ENCODE assay signal across 25 cellular contexts in the genomic region with DNA sequence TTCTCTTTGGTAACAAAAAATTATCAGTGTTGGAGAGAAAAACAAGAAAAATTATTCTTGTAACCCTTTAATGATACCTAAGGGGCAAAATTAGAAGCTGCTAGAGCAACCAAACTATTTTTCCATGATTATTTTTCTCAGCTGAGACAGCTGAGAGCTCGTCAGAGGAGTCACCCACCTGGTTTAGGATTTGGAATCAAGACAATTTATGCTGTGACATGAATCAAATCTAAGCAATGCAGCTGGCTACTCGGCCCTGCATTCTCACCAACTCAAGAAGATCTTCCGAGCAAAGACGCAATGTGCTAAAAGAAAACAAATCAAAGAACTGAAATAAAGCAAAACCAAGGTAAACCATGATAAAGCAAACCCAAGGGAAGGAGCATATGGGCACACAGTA. TPM values are rescaled to one million over a fixed set of nuclear protein-coding genes. Genes with fewer than 3 reads are reported as not detected.
A peak's percentile ranks its signal among the peaks of the same experiment; 100 is the strongest.
DNase-seq lines count a peak whose midpoint lies in the region; ATAC-seq and TF ChIP-seq lines count a peak whose summit lies in the region.
"Had no signal": no experiment of that assay in that cellular context is flagged by ENCODE, and none has a peak within 500 bp of the region (broad histone marks: within the 10 kb centered on the region; RNA-seq: fewer than 3 reads in every experiment).

No MANE protein-coding gene starts in this region.

- CTCF ChIA-PET in WTC11 (lab: Charles Lee), result interaction anchor here (1.1 to 6.3 kb wide), 3 partner anchors 21 to 84 kb away, joined by 3 to 69 read pairs (median 5); no protein-coding TSS in a partner anchor

- TF ChIP-seq CTCF in WTC11 (IDR thresholded peaks at IDR 0.05) (no peak), fibroblast of lung (conservative IDR thresholded peaks at IDR 0.05 in 1 of 2, IDR thresholded peaks at IDR 0.05 in 1 of 2; ENCODE audit: low read depth in 1 of 2, low read length in 2 of 2) (no peak), neural crest cell (conservative IDR thresholded peaks at IDR 0.05) (no peak)

- peak overlapping the region; percentile 46 for H3K27ac Mint-ChIP-seq in WTC11
- peak overlapping the region; percentile 83 for H3K27ac Mint-ChIP-seq in neural crest cell (ENCODE audit: unreplicated experiment)
- no peak overlapping the region for H3K27ac Mint-ChIP-seq in stimulated activated naive B cell treated with anti-CD40 and anti-IgM and Interleukin-4, amounts not matched to agents 10 μg/mL and 1 μg/mL and 100 μg/mL, for 72 hours
- H3K27ac Mint-ChIP-seq: activated T-helper 17 cell treated with anti-CD3 and anti-CD28 coated beads, Interleukin-2, amount 50 U/mL, for 72 hours; natural killer cell; T-cell had no signal

- peak overlapping the region; percentile 80 for H3K4me2 ChIP-seq in fibroblast of lung (ENCODE audit: extremely low read depth, insufficient read depth, low read length)

- H4K20me1 ChIP-seq in fibroblast of lung (ENCODE audit: control insufficient read depth, extremely low read depth, insufficient read depth, low read length), result no peaks in the 10 kb centered on the region

- H3K79me2 ChIP-seq in ACC112 (ENCODE audit: control insufficient read depth, insufficient read depth, low read length, unreplicated experiment), result no peaks in the 10 kb centered on the region
- no peaks in the 10 kb centered on the region for H3K79me2 ChIP-seq in fibroblast of lung (ENCODE audit: control insufficient read depth, insufficient read depth, low read length)

- ATAC-seq in WTC11, result no peak
- no peak for ATAC-seq in stimulated activated naive B cell treated with anti-CD40 and anti-IgM and Interleukin-4, amounts not matched to agents 10 μg/mL and 1 μg/mL and 100 μg/mL, for 72 hours (replicated peaks)
- ATAC-seq: activated CD4-positive, CD25-positive, alpha-beta regulatory T cell treated with anti-CD3 and anti-CD28 coated beads, Interleukin-2, amount 50 U/mL, for 24 hours; activated T-helper 17 cell treated with anti-CD3 and anti-CD28 coated beads, Interleukin-2, amount 50 U/mL, for 72 hours; natural killer cell; right lobe of liver; T-cell had no signal

- no peak for DNase-seq in WTC11 (ENCODE audit: low spot score)
- no peak for DNase-seq in fibroblast of lung (ENCODE audit: low read depth in 2 of 2)
- no peak for DNase-seq in neural crest cell (ENCODE audit: low read depth, low spot score)
- no peak for DNase-seq in NCI-H2171 treated with DMSO at 0.1 percent for 48 hours (lab: John Stamatoyannopoulos, UW)
- no peak for DNase-seq in stimulated activated naive B cell treated with anti-CD40 and anti-IgM and Interleukin-4, amounts not matched to agents 10 μg/mL and 1 μg/mL and 100 μg/mL, for 72 hours
- no peak for DNase-seq in NCI-H146 treated with DMSO at 0.1 percent for 48 hours (lab: John Stamatoyannopoulos, UW; ENCODE audit: unreplicated experiment)
- DNase-seq in 8988T, result no peak
- DNase-seq: activated CD4-positive, alpha-beta T cell treated with anti-CD3 and anti-CD28 coated beads, Interleukin-2, amount 50 U/mL, for 48 hours; activated naive CD4-positive, alpha-beta T cell treated with anti-CD3 and anti-CD28 coated beads, Interleukin-2, amount 50 U/mL, for 16 hours; DMS153; left ventricle myocardium inferior; natural killer cell; NCI-H1105 treated with DMSO at 0.1 percent for 48 hours; NCI-H2029; right lobe of liver; SJCRH30; stimulated activated CD4-positive, alpha-beta T cell treated with anti-CD3 and anti-CD28 coated beads, Interleukin-15, amount 100 ng/mL, for 24 hours; stimulated activated naive CD4-positive, alpha-beta T cell had no signal

- no peak overlapping the region for H3K4me3 Mint-ChIP-seq in WTC11
- no peak overlapping the region for H3K4me3 Mint-ChIP-seq in neural crest cell
- H3K4me3 Mint-ChIP-seq in stimulated activated naive B cell treated with anti-CD40 and anti-IgM and Interleukin-4, amounts not matched to agents 10 μg/mL and 1 μg/mL and 100 μg/mL, for 72 hours, result no peak overlapping the region
- H3K4me3 Mint-ChIP-seq: activated T-helper 17 cell treated with anti-CD3 and anti-CD28 coated beads, Interleukin-2, amount 50 U/mL, for 72 hours; natural killer cell; T-cell had no signal

- H3K36me3 Mint-ChIP-seq in WTC11 (peaks cover 8% of the 10 kb centered on the region), neural crest cell (ENCODE audit: low read depth) (no peaks in the 10 kb centered on the region)
- no peaks in the 10 kb centered on the region for H3K36me3 Mint-ChIP-seq in stimulated activated naive B cell treated with anti-CD40 and anti-IgM and Interleukin-4, amounts not matched to agents 10 μg/mL and 1 μg/mL and 100 μg/mL, for 72 hours
- H3K36me3 Mint-ChIP-seq: natural killer cell, T-cell had no signal

- no peak overlapping the region for H3K9ac ChIP-seq in fibroblast of lung (ENCODE audit: insufficient read depth, low read length)

- H3K9me3 Mint-ChIP-seq in WTC11, result no peaks in the 10 kb centered on the region
- H3K9me3 Mint-ChIP-seq in neural crest cell, result no peaks in the 10 kb centered on the region
- no peaks in the 10 kb centered on the region for H3K9me3 Mint-ChIP-seq in stimulated activated naive B cell treated with anti-CD40 and anti-IgM and Interleukin-4, amounts not matched to agents 10 μg/mL and 1 μg/mL and 100 μg/mL, for 72 hours
- H3K9me3 Mint-ChIP-seq: activated T-helper 17 cell treated with anti-CD3 and anti-CD28 coated beads, Interleukin-2, amount 50 U/mL, for 72 hours; natural killer cell; T-cell had no signal

- H3K4me3 ChIP-seq in ACC112 (ENCODE audit: low read depth, low read length), result peak overlapping the region; percentile 30; the same call in 1 of the 2 replicates
- H3K4me3 ChIP-seq in fibroblast of lung (replicated peaks in 1 of 4; ENCODE audit: control extremely low read depth in 1 of 4, insufficient read depth in 1 of 4, low read depth in 3 of 4, low read length in 4 of 4), result peak overlapping the region in 1 of 4 experiments; percentile 46
- H3K4me3 ChIP-seq: cardiac muscle cell, left ventricle myocardium inferior, pancreas, Peyer's patch, right lobe of liver, SJCRH30 had no signal

- peak overlapping the region; percentile 44; the same call in 1 of the 2 replicates for H3K27ac ChIP-seq in ACC112 (ENCODE audit: low read depth, low read length)
- H3K27ac ChIP-seq in fibroblast of lung (ENCODE audit: insufficient read depth, low read length), result peak overlapping the region; percentile 45
- H3K27ac ChIP-seq: cardiac muscle cell, left ventricle myocardium inferior, pancreas, right lobe of liver, SJCRH30 had no signal

- H3K36me3 ChIP-seq in ACC112 (ENCODE audit: insufficient read depth, low read length) (no peaks in the 10 kb centered on the region), fibroblast of lung (ENCODE audit: control insufficient read depth, insufficient read depth, low read length) (no peaks in the 10 kb centered on the region)
- H3K36me3 ChIP-seq: cardiac muscle cell, left ventricle myocardium inferior, pancreas, Peyer's patch, right lobe of liver, SJCRH30 had no signal

- peaks cover 22% of the 10 kb centered on the region for H3K4me1 ChIP-seq in ACC112 (ENCODE audit: control insufficient read depth, insufficient read depth, low read length, unreplicated experiment)
- peaks cover 23% of the 10 kb centered on the region for H3K4me1 ChIP-seq in fibroblast of lung (ENCODE audit: control insufficient read depth, extremely low read depth, insufficient read depth, low read length)
- H3K4me1 ChIP-seq: Peyer's patch, SJCRH30 had no signal

- no peaks in the 10 kb centered on the region for H3K9me3 ChIP-seq in fibroblast of lung (ENCODE audit: control insufficient read depth, insufficient read depth, low read depth, low read length)
- H3K9me3 ChIP-seq: left ventricle myocardium inferior, pancreas, Peyer's patch, right lobe of liver, SJCRH30 had no signal

- POLR2A ChIA-PET in WTC11 (lab: Charles Lee), result no interaction called here

- H2AFZ ChIP-seq in ACC112 (ENCODE audit: low read length, unreplicated experiment) (no peak overlapping the region), fibroblast of lung (ENCODE audit: low read length) (no peak overlapping the region)

- H3K27me3 ChIP-seq in ACC112 (ENCODE audit: insufficient read depth, low read length), result no peaks in the 10 kb centered on the region
- peaks cover 2% of the 10 kb centered on the region for H3K27me3 ChIP-seq in fibroblast of lung (ENCODE audit: control insufficient read depth, insufficient read depth, low read length)
- H3K27me3 ChIP-seq: cardiac muscle cell, pancreas, Peyer's patch, right lobe of liver had no signal

- H3K4me1 Mint-ChIP-seq in WTC11 (peaks cover 46% of the 10 kb centered on the region), neural crest cell (peaks cover 13% of the 10 kb centered on the region)
- no peaks in the 10 kb centered on the region for H3K4me1 Mint-ChIP-seq in stimulated activated naive B cell treated with anti-CD40 and anti-IgM and Interleukin-4, amounts not matched to agents 10 μg/mL and 1 μg/mL and 100 μg/mL, for 72 hours
- H3K4me1 Mint-ChIP-seq: activated T-helper 17 cell treated with anti-CD3 and anti-CD28 coated beads, Interleukin-2, amount 50 U/mL, for 72 hours; natural killer cell; T-cell had no signal

- H3K27me3 Mint-ChIP-seq in WTC11 (ENCODE audit: low read depth), result no peaks in the 10 kb centered on the region
- H3K27me3 Mint-ChIP-seq in neural crest cell (ENCODE audit: low read depth), result no peaks in the 10 kb centered on the region
- H3K27me3 Mint-ChIP-seq in stimulated activated naive B cell treated with anti-CD40 and anti-IgM and Interleukin-4, amounts not matched to agents 10 μg/mL and 1 μg/mL and 100 μg/mL, for 72 hours, result peaks cover 17 to 29% of the 10 kb centered on the region in 2 donors

RNA-seq across cellular contexts. Expression of a gene that starts 15.2 kb away (rescaled TPM):
- 0.25 to 0.94 TPM (median 0.41 TPM) in 3 replicates for total RNA-seq in WTC11 (2021)
- total RNA-seq in fibroblast of lung, result 1.5 and 2.3 TPM in 2 replicates
- 0.38 and 1.0 TPM in 2 replicates for polyA plus RNA-seq in fibroblast of lung
- 0.46 and 0.48 TPM in 2 replicates for polyA plus RNA-seq in fibroblast of lung (2012)
- 0.90 TPM in 1 of 2 replicates, not detected in the other for polyA minus RNA-seq in fibroblast of lung (ENCODE audit: low replicate concordance)
- total RNA-seq in neural crest cell, result 1.5 and 2.3 TPM in 2 replicates
- total RNA-seq: SJCRH30 had no signal

RNA-seq across cellular contexts. Expression of a gene that starts 35.0 kb away (rescaled TPM):
- total RNA-seq in WTC11 (2021) (12.5 to 13.0 TPM (median 12.6 TPM) in 3 replicates), fibroblast of lung (under 0.01 and 0.50 TPM in 2 replicates), neural crest cell (6.3 and 7.3 TPM in 2 replicates)
- 0.09 and 0.16 TPM in 2 replicates for polyA plus RNA-seq in fibroblast of lung
- polyA plus RNA-seq in fibroblast of lung (2012), result 0.08 TPM in 1 of 2 replicates, not detected in the other
- polyA minus RNA-seq in fibroblast of lung (ENCODE audit: low replicate concordance), result not detected in 2 replicates
- total RNA-seq: natural killer cell, SJCRH30, T-cell had no signal
